Comparison of ENCODE assay signal across 8 cellular contexts in genomic region chr7:151795168-151795754, GRCh38.
DNase-seq lines count a peak whose midpoint lies in the region; ATAC-seq lines count a peak whose summit lies in the region.

No MANE protein-coding gene starts in this region.

- CTCF ChIA-PET in T-cell (lab: Charles Lee): interaction anchor here in 1 of 2 donors (1.0 kb wide), 1 partner anchor 37 kb away, joined by 3 read pairs; no protein-coding TSS in a partner anchor

- H3K4me1 Mint-ChIP-seq in T-cell: peaks cover 10 to 38% (median 26%) of the 10 kb centered on the region in 3 donors
- peaks cover 20% of the 10 kb centered on the region for H3K4me1 Mint-ChIP-seq in central memory CD8-positive, alpha-beta T cell

- DNase-seq in T-cell (peak in 19 of 34 experiments; percentile 2 to 43 (median 17)), NCI-H2171 (lab: John Stamatoyannopoulos, UW) (no peak), NCI-H1436 (lab: John Stamatoyannopoulos, UW) (no peak), AML-193 (lab: John Stamatoyannopoulos, UW) (no peak), NCI-H2227 treated with DMSO at 0.1 percent for 48 hours (lab: John Stamatoyannopoulos, UW) (no peak)
- DNase-seq in central memory CD8-positive, alpha-beta T cell (ENCODE audit: low spot score in 2 of 2): peak in 1 of 2 donors; percentile 29
- peak; percentile 52 to 57 for DNase-seq in stimulated activated CD8-positive, alpha-beta memory T cell treated with anti-CD3 and anti-CD28 coated beads, Interleukin-4, amount 100 ng/mL, for 4 hours (ENCODE audit: low read depth in 2 of 2, low spot score in 1 of 2)

- ATAC-seq in GM21360 (IDR thresholded peaks at IDR 0.05; ENCODE audit: unreplicated experiment): peak; percentile 90
- peak; percentile 54 to 80 (median 64) for ATAC-seq in T-cell (replicated peaks in 1 of 4)
- peak; percentile 83 for ATAC-seq in central memory CD8-positive, alpha-beta T cell (replicated peaks; ENCODE audit: extremely low read depth, poor library complexity, severe bottlenecking)

- H3K9me3 Mint-ChIP-seq in T-cell: no peaks in the 10 kb centered on the region
- no peaks in the 10 kb centered on the region for H3K9me3 Mint-ChIP-seq in central memory CD8-positive, alpha-beta T cell

- POLR2A ChIA-PET in T-cell (lab: Charles Lee): no interaction called here

- H3K27me3 Mint-ChIP-seq in T-cell: no peaks in the 10 kb centered on the region
- no peaks in the 10 kb centered on the region for H3K27me3 Mint-ChIP-seq in central memory CD8-positive, alpha-beta T cell

- H3K27ac Mint-ChIP-seq in T-cell: peak overlapping the region; percentile 27 to 34
- H3K27ac Mint-ChIP-seq in central memory CD8-positive, alpha-beta T cell (ENCODE audit: low read depth): peak overlapping the region; percentile 72

- no peak overlapping the region for H3K4me3 Mint-ChIP-seq in T-cell
- peak overlapping the region; percentile 51 for H3K4me3 Mint-ChIP-seq in central memory CD8-positive, alpha-beta T cell

- H3K36me3 Mint-ChIP-seq in T-cell: peaks cover under 1% of the 10 kb centered on the region
- peaks cover 4% of the 10 kb centered on the region for H3K36me3 Mint-ChIP-seq in central memory CD8-positive, alpha-beta T cell (ENCODE audit: insufficient read depth)

Comparison
In these comparisons a context has a peak if more than half of its experiments do, and no peak if none do; other contexts are left out.
1. DNase-seq: peak in T-cell (19 of 34) and stimulated activated CD8-positive, alpha-beta memory T cell treated with anti-CD3 and anti-CD28 coated beads, Interleukin-4, amount 100 ng/mL, for 4 hours (2 of 2); none in NCI-H2171 (single experiment), NCI-H1436 (single experiment), AML-193 (0 of 2) and NCI-H2227 treated with DMSO at 0.1 percent for 48 hours (single experiment).
2. Peak in every context shown above with its lines, with median percentiles within 50 percentile points of each other: ATAC-seq.